8 cellular contexts compared by ENCODE assay signal in genomic region chr11:63768232-63769043, GRCh38. TPM values are rescaled to one million over a fixed set of nuclear protein-coding genes. Genes with fewer than 3 reads are reported as not detected.
DNase-seq lines count a peak whose midpoint lies in the region; ATAC-seq lines count a peak whose summit lies in the region.

ZFTA (minus strand) TSS chr11:63768775; CDS start chr11:63768622, 153 bp downstream.

- H3K36me3 ChIP-seq in muscle layer of duodenum (ENCODE audit: control insufficient read depth in 1 of 2, insufficient read depth in 2 of 2, low read length in 2 of 2) = no peaks in the 10 kb centered on the region

- DNase-seq in NCI-H2081 (lab: John Stamatoyannopoulos, UW) (peak; percentile 44 to 54), NCI-H2081 treated with DMSO at 0.1 percent for 48 hours (lab: John Stamatoyannopoulos, UW) (no peak), NOMO-1 treated with DMSO at 0.1 percent for 48 hours (lab: John Stamatoyannopoulos, UW; ENCODE audit: unreplicated experiment) (peak; percentile 37)
- DNase-seq in activated T-cell treated with anti-CD3 and anti-CD28 coated beads, Interleukin-2, amount 50 U/mL, for 24 hours = peak; percentile 80
- DNase-seq in stimulated activated naive CD4-positive, alpha-beta T cell (lab: John Stamatoyannopoulos, UW) = peak in 5 of 6 experiments; percentile 32 to 68 (median 55)

- H3K4me3 ChIP-seq in muscle layer of duodenum (ENCODE audit: low read depth in 1 of 2, low read length in 2 of 2) = peak within 1 kb of the TSS; percentile 67 to 94

- H3K27ac ChIP-seq in muscle layer of duodenum (ENCODE audit: low read length) = peak within 1 kb of the TSS; percentile 13

- H3K4me1 Mint-ChIP-seq in activated T-cell treated with anti-CD3 and anti-CD28 coated beads, Interleukin-2, amount 50 U/mL, for 24 hours (ENCODE audit: low read depth) = peaks cover 8% of the 10 kb centered on the region

- peak within 1 kb of the TSS; percentile 91 for H3K27ac Mint-ChIP-seq in activated T-cell treated with anti-CD3 and anti-CD28 coated beads, Interleukin-2, amount 50 U/mL, for 24 hours

- H3K27me3 Mint-ChIP-seq in activated T-cell treated with anti-CD3 and anti-CD28 coated beads, Interleukin-2, amount 50 U/mL, for 24 hours = peaks cover 24% of the 10 kb centered on the region

- H3K9me3 ChIP-seq in muscle layer of duodenum (ENCODE audit: control insufficient read depth in 1 of 2, low read length in 2 of 2) = no peaks in the 10 kb centered on the region

- H3K4me3 Mint-ChIP-seq in activated T-cell treated with anti-CD3 and anti-CD28 coated beads, Interleukin-2, amount 50 U/mL, for 24 hours = peak within 1 kb of the TSS; percentile 93

- no peaks in the 10 kb centered on the region for H3K27me3 ChIP-seq in muscle layer of duodenum (ENCODE audit: low read depth, low read length)

- peaks cover 6 to 44% of the 10 kb centered on the region in 2 donors for H3K4me1 ChIP-seq in muscle layer of duodenum (ENCODE audit: control insufficient read depth in 1 of 2, insufficient read depth in 2 of 2, low read length in 2 of 2)

- H3K9me3 Mint-ChIP-seq in activated T-cell treated with anti-CD3 and anti-CD28 coated beads, Interleukin-2, amount 50 U/mL, for 24 hours = no peaks in the 10 kb centered on the region

- ATAC-seq in HG03135 (IDR thresholded peaks at IDR 0.05; ENCODE audit: unreplicated experiment) = peak; percentile 57
- ATAC-seq in esophagus mucosa = peak; percentile 27

- H3K36me3 Mint-ChIP-seq in activated T-cell treated with anti-CD3 and anti-CD28 coated beads, Interleukin-2, amount 50 U/mL, for 24 hours (ENCODE audit: low read depth) = peaks cover 4% of the 10 kb centered on the region

RNA-seq across cellular contexts. Expression of gene ZFTA, which starts in this region (rescaled TPM):
- 2.9 TPM for total RNA-seq in esophagus mucosa
